Comparison of ENCODE assay signal across 16 cellular contexts in the genomic region with DNA sequence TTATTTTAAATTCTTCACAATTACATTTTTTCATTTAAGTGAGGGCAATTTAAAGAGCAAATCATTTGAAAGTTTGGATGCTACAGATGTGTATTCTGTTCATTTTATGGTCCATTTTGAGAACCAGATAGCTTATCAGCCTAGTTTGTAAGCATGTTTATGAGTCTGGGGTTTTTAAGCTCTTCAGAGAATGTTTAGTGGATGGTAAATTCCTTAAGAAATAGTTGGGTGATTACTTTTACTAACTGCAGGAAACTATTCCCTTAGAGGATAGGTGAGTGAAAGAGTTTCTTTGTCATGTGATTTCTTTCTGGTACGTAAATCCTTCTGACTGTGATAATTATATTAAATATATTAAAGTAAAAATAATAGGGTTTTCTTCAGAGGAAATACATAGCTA. TPM values are rescaled to one million over a fixed set of nuclear protein-coding genes. Genes with fewer than 3 reads are reported as not detected.
DNase-seq lines count a peak whose midpoint lies in the region; ATAC-seq and TF ChIP-seq lines count a peak whose summit lies in the region.
"Had no signal": no experiment of that assay in that cellular context is flagged by ENCODE, and none has a peak within 500 bp of the region (broad histone marks: within the 10 kb centered on the region; RNA-seq: fewer than 3 reads in every experiment).

No MANE protein-coding gene starts in this region.

- H3K36me3 ChIP-seq in right atrium auricular region (no peaks in the 10 kb centered on the region), tibial artery (no peaks in the 10 kb centered on the region)
- H3K36me3 ChIP-seq: HAP-1, Peyer's patch had no signal

- peak overlapping the region; percentile 54 to 62 for H3K27ac ChIP-seq in right atrium auricular region
- no peak overlapping the region for H3K27ac ChIP-seq in tibial artery
- H3K27ac ChIP-seq: A549, Peyer's patch had no signal

- intact Hi-C loops in Right ventricle myocardium superior (cut with DNase I) (no loop called here), tibial artery (cut with DNase I; ENCODE audit: low total_unique reads) (no loop called here)

- H3K27me3 ChIP-seq in right atrium auricular region (no peaks in the 10 kb centered on the region), tibial artery (no peaks in the 10 kb centered on the region)
- H3K27me3 ChIP-seq: Peyer's patch had no signal

- no peak for ATAC-seq in Right ventricle myocardium superior (ENCODE audit: poor library complexity)
- ATAC-seq: A549 had no signal

- H3K4me1 ChIP-seq in right atrium auricular region (peaks cover 0 to 9% of the 10 kb centered on the region in 2 donors), tibial artery (no peaks in the 10 kb centered on the region)
- H3K4me1 ChIP-seq: HAP-1, Peyer's patch had no signal

- H3K4me3 ChIP-seq in right atrium auricular region: no peak overlapping the region
- H3K4me3 ChIP-seq in foreskin fibroblast (ENCODE audit: low read depth in 1 of 2, low read length in 2 of 2): no peak overlapping the region
- H3K4me3 ChIP-seq in tibial artery: no peak overlapping the region
- H3K4me3 ChIP-seq: A549, HAP-1, Peyer's patch had no signal

- H3K9me3 ChIP-seq in right atrium auricular region (no peaks in the 10 kb centered on the region), tibial artery (no peaks in the 10 kb centered on the region)
- H3K9me3 ChIP-seq: A549, HAP-1, Peyer's patch had no signal

- TF ChIP-seq CTCF in right atrium auricular region (IDR thresholded peaks at IDR 0.05) (no peak), foreskin fibroblast (IDR thresholded peaks at IDR 0.05; ENCODE audit: low read depth, low read length) (no peak), tibial artery (IDR thresholded peaks at IDR 0.05) (no peak)

- DNase-seq in right atrium auricular region (ENCODE audit: low spot score) (no peak), Right ventricle myocardium superior (no peak), astrocyte of the hippocampus (ENCODE audit: low read depth, low spot score) (peak; percentile 39), renal cortical epithelial cell (ENCODE audit: low read depth) (peak; percentile 24), foreskin fibroblast (no peak), mucosa of gallbladder (ENCODE audit: low spot score) (no peak), tibial artery (no peak)
- DNase-seq: CD4-positive, alpha-beta T cell; DMS153; NCI-H1105; NCI-H2081 treated with DMSO at 0.1 percent for 48 hours; NCI-H748 treated with DMSO at 0.1 percent for 48 hours; NK-92 treated with Interleukin-12 subunit alpha and Interleukin-12 subunit beta, amount 100 ng/mL, for 24 hours; Peyer's patch had no signal

RNA-seq across cellular contexts. Expression of a gene that starts 17.6 kb away (rescaled TPM):
- total RNA-seq in right atrium auricular region (1 to 10 TPM; 3.5 to 6.3 TPM), Right ventricle myocardium superior (6.4 TPM), renal cortical epithelial cell (10.6 and 34.2 TPM in 2 replicates), mucosa of gallbladder (4.3 TPM)

Comparison
In these comparisons a context has a peak if more than half of its experiments do, and no peak if none do; other contexts are left out.
1. DNase-seq: peak in astrocyte of the hippocampus (single experiment) and renal cortical epithelial cell (single experiment); none in right atrium auricular region (single experiment), Right ventricle myocardium superior (single experiment), foreskin fibroblast (0 of 2), mucosa of gallbladder (single experiment) and tibial artery (0 of 2).
2. H3K27ac ChIP-seq: peak in right atrium auricular region (2 of 2); none in tibial artery (0 of 2).